In the genomic region with DNA sequence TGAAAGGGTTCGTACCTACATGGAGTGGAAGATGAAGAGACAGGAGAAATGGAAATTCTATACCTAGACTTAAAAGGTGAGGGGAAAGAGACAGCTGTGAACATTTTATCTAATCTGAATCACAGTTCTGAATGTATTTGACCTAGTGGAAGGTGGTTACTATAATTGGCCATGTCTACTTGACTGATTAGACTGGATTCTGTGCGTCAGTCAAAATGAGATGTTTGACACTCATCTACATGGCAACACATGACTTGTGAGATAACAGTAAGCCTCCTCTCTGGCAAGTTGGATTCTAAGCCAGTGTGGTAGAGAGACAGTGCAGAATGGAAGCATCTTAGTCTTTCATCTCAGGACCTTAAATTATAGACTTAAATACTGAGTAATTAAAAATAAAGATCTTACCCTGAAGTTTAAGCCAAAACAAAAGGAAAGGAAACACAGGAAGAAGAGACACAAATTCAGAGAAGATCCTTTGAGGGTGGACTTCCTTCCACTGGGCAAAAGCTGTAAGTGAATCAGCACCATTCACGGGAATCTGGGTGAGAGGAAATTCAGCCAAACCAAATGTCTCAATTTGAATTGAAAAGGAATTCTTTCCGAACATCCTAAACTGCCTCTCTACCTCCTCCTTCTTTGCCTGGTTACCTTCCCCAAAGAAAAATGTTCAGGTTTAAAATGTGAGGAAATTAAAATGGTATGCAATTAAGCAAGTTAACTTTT, we compare ENCODE assay signal across 18 cellular contexts.
A peak's percentile ranks its signal among the peaks of the same experiment; 100 is the strongest.
DNase-seq lines count a peak whose midpoint lies in the region; ATAC-seq and TF ChIP-seq lines count a peak whose summit lies in the region.
"Had no signal": no experiment of that assay in that cellular context is flagged by ENCODE, and none has a peak within 500 bp of the region (broad histone marks: within the 10 kb centered on the region; RNA-seq: fewer than 3 reads in every experiment).

No MANE protein-coding gene starts in this region.

- H3K36me3 ChIP-seq in Caco-2 (ENCODE audit: control insufficient read depth, insufficient read depth, low read length) (peaks cover 4% of the 10 kb centered on the region), GM23338 (ENCODE audit: insufficient read depth) (no peaks in the 10 kb centered on the region), neural cell (ENCODE audit: insufficient read depth, low read length) (no peaks in the 10 kb centered on the region)
- H3K36me3 ChIP-seq: BE2C had no signal

- intact Hi-C loops in Caco-2 (cut with micrococcal nuclease; ENCODE audit: unreplicated experiment), result no loop called here

- no peak for ATAC-seq in GM23338
- ATAC-seq in activated T-helper 17 cell treated with anti-CD3 and anti-CD28 coated beads, Interleukin-2, amount 50 U/mL, for 72 hours (replicated peaks), result no peak
- no peak for ATAC-seq in HG03039 (IDR thresholded peaks at IDR 0.05; ENCODE audit: unreplicated experiment)

- H3K27me3 ChIP-seq in Caco-2 (replicated peaks; ENCODE audit: control insufficient read depth, insufficient read depth, low read length), result no peaks in the 10 kb centered on the region
- no peaks in the 10 kb centered on the region for H3K27me3 ChIP-seq in GM23338 (ENCODE audit: insufficient read depth)
- no peaks in the 10 kb centered on the region for H3K27me3 ChIP-seq in neural cell (ENCODE audit: insufficient read depth, low read depth, low read length)
- H3K27me3 ChIP-seq: BE2C, SJCRH30 had no signal

- TF ChIP-seq EP300 in neural cell (conservative IDR thresholded peaks at IDR 0.05; ENCODE audit: poor library complexity, severe bottlenecking), result peak; percentile 94

- TF ChIP-seq POLR2A in erythroblast (IDR thresholded peaks at IDR 0.05; ENCODE audit: low read length), result no peak

- H3F3A ChIP-seq in GM23338 (replicated peaks; ENCODE audit: low read depth) (no peaks in the 10 kb centered on the region), neural cell (ENCODE audit: insufficient read depth, low read length, poor library complexity, severe bottlenecking) (no peaks in the 10 kb centered on the region)

- peak overlapping the region; percentile 57 for H3K27ac Mint-ChIP-seq in Caco-2 (ENCODE audit: unreplicated experiment)
- H3K27ac Mint-ChIP-seq in GM23338, result no peak overlapping the region
- peak overlapping the region; percentile 9 for H3K27ac Mint-ChIP-seq in activated T-helper 17 cell treated with anti-CD3 and anti-CD28 coated beads, Interleukin-2, amount 50 U/mL, for 72 hours
- H3K27ac Mint-ChIP-seq: CD4-positive, alpha-beta T cell had no signal

- H4K20me1 ChIP-seq in GM23338 (replicated peaks; ENCODE audit: insufficient read depth) (no peaks in the 10 kb centered on the region), neural cell (ENCODE audit: insufficient read depth) (no peaks in the 10 kb centered on the region)

- peak overlapping the region; percentile 76 for H3K27ac ChIP-seq in GM23338 (ENCODE audit: low read depth)
- peak overlapping the region; percentile 50 for H3K27ac ChIP-seq in neural cell (ENCODE audit: low read length)
- H3K27ac ChIP-seq: SJCRH30 had no signal

- TF ChIP-seq CTCF in Caco-2 (IDR thresholded peaks at IDR 0.05; ENCODE audit: insufficient read depth in 1 of 2, low read depth in 1 of 2, low read length in 1 of 2, severe bottlenecking in 1 of 2, unreplicated experiment in 1 of 2) (no peak), GM23338 (conservative IDR thresholded peaks at IDR 0.05; ENCODE audit: low read depth in 2 of 2) (no peak), neural cell (IDR thresholded peaks at IDR 0.05; ENCODE audit: poor library complexity, severe bottlenecking) (no peak)

- H3K79me2 ChIP-seq in GM23338 (replicated peaks; ENCODE audit: insufficient read depth), result no peaks in the 10 kb centered on the region
- H3K79me2 ChIP-seq in neural cell (replicated peaks; ENCODE audit: insufficient read depth, low read length), result no peaks in the 10 kb centered on the region

- no peak for TF ChIP-seq RAD21 in neural cell (conservative IDR thresholded peaks at IDR 0.05)

- no peak overlapping the region for H3K9ac ChIP-seq in neural cell (ENCODE audit: low read length)

- no peak overlapping the region for H3K4me3 Mint-ChIP-seq in Caco-2 (ENCODE audit: unreplicated experiment)
- no peak overlapping the region for H3K4me3 Mint-ChIP-seq in GM23338
- H3K4me3 Mint-ChIP-seq in activated T-helper 17 cell treated with anti-CD3 and anti-CD28 coated beads, Interleukin-2, amount 50 U/mL, for 72 hours, result no peak overlapping the region
- H3K4me3 Mint-ChIP-seq: CD4-positive, alpha-beta T cell had no signal

- H3K27me3 Mint-ChIP-seq in Caco-2 (ENCODE audit: insufficient read depth, unreplicated experiment) (no peaks in the 10 kb centered on the region), GM23338 (ENCODE audit: insufficient read depth, low read depth, poor library complexity) (no peaks in the 10 kb centered on the region)
- H3K27me3 Mint-ChIP-seq in activated T-helper 17 cell treated with anti-CD3 and anti-CD28 coated beads, Interleukin-2, amount 50 U/mL, for 72 hours, result no peaks in the 10 kb centered on the region
- H3K27me3 Mint-ChIP-seq: CD4-positive, alpha-beta T cell had no signal

- H2AFZ ChIP-seq in GM23338 (no peak overlapping the region), neural cell (ENCODE audit: low read depth, low read length) (no peak overlapping the region)

- no TSS peak for BruUV-seq in Caco-2 (replicated peaks; lab: Mats Ljungman, UMichigan)

- peaks cover 37% of the 10 kb centered on the region for H3K4me1 ChIP-seq in Caco-2
- H3K4me1 ChIP-seq in GM23338 (ENCODE audit: insufficient read depth), result peaks cover 12% of the 10 kb centered on the region; the same call in 1 of the 2 replicates
- H3K4me1 ChIP-seq: BE2C had no signal

- no peak overlapping the region for H3K4me3 ChIP-seq in Caco-2 (ENCODE audit: low read depth, low read length)
- H3K4me3 ChIP-seq in GM23338, result no peak overlapping the region
- H3K4me3 ChIP-seq in neural cell (ENCODE audit: low read length), result no peak overlapping the region
- H3K4me3 ChIP-seq: SJCRH30 had no signal

- CTCF ChIA-PET in Caco-2 (lab: Charles Lee), result no interaction called here

- H3K9me3 ChIP-seq in Caco-2, result peaks cover 4% of the 10 kb centered on the region
- H3K9me3 ChIP-seq in neural cell (ENCODE audit: low read length), result no peaks in the 10 kb centered on the region
- H3K9me3 ChIP-seq: BE2C, SJCRH30 had no signal

- DNase-seq in Caco-2 (no peak), GM23338 (ENCODE audit: low spot score) (peak; percentile 9), erythroblast (lab: John Stamatoyannopoulos, UW) (no peak), DMS53 treated with DMSO at 0.1 percent for 48 hours (lab: John Stamatoyannopoulos, UW; ENCODE audit: unreplicated experiment) (no peak)
- DNase-seq: BE2C; CD4-positive, alpha-beta T cell; DMS79 treated with DMSO at 0.1 percent for 48 hours; GOT3; Kasumi-1; NCI-H187; NCI-H2171 treated with DMSO at 0.1 percent for 48 hours; NCI-H748 treated with DMSO at 0.1 percent for 48 hours; OCI-M1; RPMI8226; SJCRH30 had no signal

- POLR2A ChIA-PET in Caco-2 (lab: Charles Lee), result no interaction called here

- peaks cover 20% of the 10 kb centered on the region for H3K9me3 Mint-ChIP-seq in Caco-2 (ENCODE audit: unreplicated experiment)
- H3K9me3 Mint-ChIP-seq in GM23338, result peaks cover 4% of the 10 kb centered on the region; the same call in 1 of the 3 replicates
- H3K9me3 Mint-ChIP-seq in activated T-helper 17 cell treated with anti-CD3 and anti-CD28 coated beads, Interleukin-2, amount 50 U/mL, for 72 hours, result peaks cover 6% of the 10 kb centered on the region
- H3K9me3 Mint-ChIP-seq: CD4-positive, alpha-beta T cell had no signal

- H3K9me2 ChIP-seq in GM23338 (ENCODE audit: insufficient read depth), result no peaks in the 10 kb centered on the region
- no peaks in the 10 kb centered on the region for H3K9me2 ChIP-seq in neural cell (ENCODE audit: insufficient read depth, low read length)

- H3K4me1 Mint-ChIP-seq in Caco-2 (ENCODE audit: low read depth, unreplicated experiment) (peaks cover 42% of the 10 kb centered on the region), GM23338 (peaks cover 16% of the 10 kb centered on the region; the same call in 2 of the 3 replicates)
- H3K4me1 Mint-ChIP-seq in activated T-helper 17 cell treated with anti-CD3 and anti-CD28 coated beads, Interleukin-2, amount 50 U/mL, for 72 hours, result peaks cover 6% of the 10 kb centered on the region

- H3K36me3 Mint-ChIP-seq in Caco-2 (ENCODE audit: insufficient read depth, unreplicated experiment) (peaks cover 48% of the 10 kb centered on the region), GM23338 (ENCODE audit: low read depth) (peaks cover 48% of the 10 kb centered on the region)
- peaks cover 50% of the 10 kb centered on the region for H3K36me3 Mint-ChIP-seq in activated T-helper 17 cell treated with anti-CD3 and anti-CD28 coated beads, Interleukin-2, amount 50 U/mL, for 72 hours (ENCODE audit: low read depth)

- H3K4me2 ChIP-seq in GM23338 (no peak overlapping the region), neural cell (ENCODE audit: low read length) (peak overlapping the region; percentile 23)

TF ChIP-seq in GM23338, 12 proteins besides CTCF, POLR2A, EP300 and RAD21 (continues in another document):
- TF ChIP-seq, protein P1, sequence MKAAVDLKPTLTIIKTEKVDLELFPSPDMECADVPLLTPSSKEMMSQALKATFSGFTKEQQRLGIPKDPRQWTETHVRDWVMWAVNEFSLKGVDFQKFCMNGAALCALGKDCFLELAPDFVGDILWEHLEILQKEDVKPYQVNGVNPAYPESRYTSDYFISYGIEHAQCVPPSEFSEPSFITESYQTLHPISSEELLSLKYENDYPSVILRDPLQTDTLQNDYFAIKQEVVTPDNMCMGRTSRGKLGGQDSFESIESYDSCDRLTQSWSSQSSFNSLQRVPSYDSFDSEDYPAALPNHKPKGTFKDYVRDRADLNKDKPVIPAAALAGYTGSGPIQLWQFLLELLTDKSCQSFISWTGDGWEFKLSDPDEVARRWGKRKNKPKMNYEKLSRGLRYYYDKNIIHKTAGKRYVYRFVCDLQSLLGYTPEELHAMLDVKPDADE (IDR thresholded peaks at IDR 0.05), result no peak
- TF ChIP-seq JUNB (IDR thresholded peaks at IDR 0.05; ENCODE audit: unreplicated experiment) (no peak), ZNF114 (CRISPR knock-in tag; IDR thresholded peaks at IDR 0.05) (no peak), EZH2phosphoT487 (IDR thresholded peaks at IDR 0.05; ENCODE audit: unreplicated experiment) (no peak)

TF ChIP-seq in neural cell, 6 proteins besides CTCF, POLR2A, EP300 and RAD21:
- TF ChIP-seq POLR2AphosphoS5 (IDR thresholded peaks at IDR 0.05) (peak; percentile 66), MXI1 (conservative IDR thresholded peaks at IDR 0.05; ENCODE audit: poor library complexity, severe bottlenecking) (no peak)
